Comparison of ENCODE assay signal across 21 cellular contexts in genomic region chr19:3068071-3068470, GRCh38. TPM values are rescaled to one million over a fixed set of nuclear protein-coding genes. Genes with fewer than 3 reads are reported as not detected.
DNase-seq lines count a peak whose midpoint lies in the region; TF ChIP-seq lines count a peak whose summit lies in the region.
"Had no signal": no experiment of that assay in that cellular context is flagged by ENCODE, and none has a peak within 500 bp of the region (broad histone marks: within the 10 kb centered on the region; RNA-seq: fewer than 3 reads in every experiment).

No MANE protein-coding gene starts in this region.

- H3K36me3 Mint-ChIP-seq in nephron progenitor cell (ENCODE audit: low read depth) (no peaks in the 10 kb centered on the region), immature natural killer cell (no peaks in the 10 kb centered on the region)

- peak overlapping the region; percentile 53 for H3K27ac ChIP-seq in BLaER1
- H3K27ac ChIP-seq in WERI-Rb-1 = peak overlapping the region; percentile 76
- no peak overlapping the region for H3K27ac ChIP-seq in A673 (ENCODE audit: low read depth, low read length, poor library complexity, severe bottlenecking)
- no peak overlapping the region for H3K27ac ChIP-seq in brain microvascular endothelial cell
- H3K27ac ChIP-seq: coronary artery, HL-60, RWPE1, sigmoid colon had no signal

- DNase-seq in NCI-H1417 (lab: John Stamatoyannopoulos, UW) = peak; percentile 18 to 94 (median 88)
- DNase-seq in WERI-Rb-1 = peak; percentile 96
- DNase-seq in nephron progenitor cell = peak; percentile 63
- no peak for DNase-seq in A673 (ENCODE audit: low spot score)
- DNase-seq in posterior vena cava (ENCODE audit: low spot score) = no peak
- DNase-seq in immature natural killer cell = no peak
- no peak for DNase-seq in brain microvascular endothelial cell
- DNase-seq: activated CD4-positive, alpha-beta T cell treated with anti-CD3 and anti-CD28 coated beads, Interleukin-2, amount 50 U/mL, for 4 hours; activated naive CD4-positive, alpha-beta T cell treated with anti-CD3 and anti-CD28 coated beads, Interleukin-2, amount 50 U/mL, for 16 hours; activated T-cell treated with anti-CD3 and anti-CD28 coated beads, Interleukin-2, amount 50 U/mL, for 1 hour; foreskin fibroblast; MV-4-11; NCI-H2107; nucleus accumbens; sigmoid colon; T-helper 1 cell had no signal

- no peak overlapping the region for H3K9ac ChIP-seq in BLaER1

- H3K27ac Mint-ChIP-seq in nephron progenitor cell = no peak overlapping the region
- H3K27ac Mint-ChIP-seq in immature natural killer cell = no peak overlapping the region

- CTCF ChIA-PET in A673 (lab: Charles Lee) = no interaction called here

- H3K4me1 Mint-ChIP-seq in nephron progenitor cell (peaks cover 10% of the 10 kb centered on the region), immature natural killer cell (peaks cover 5 to 21% of the 10 kb centered on the region in 2 donors)

- no peaks in the 10 kb centered on the region for H4K20me1 ChIP-seq in BLaER1

- H3K9me3 Mint-ChIP-seq in nephron progenitor cell = no peaks in the 10 kb centered on the region
- no peaks in the 10 kb centered on the region for H3K9me3 Mint-ChIP-seq in immature natural killer cell

- intact Hi-C loops in A673 (cut with micrococcal nuclease; ENCODE audit: unreplicated experiment) = no loop called here
- intact Hi-C loops in posterior vena cava (cut with DNase I) = no loop called here

- in situ Hi-C loops in brain microvascular endothelial cell (cut with HindIII; ENCODE audit: low pct_ligation_motif_present, low sequenced_read_pairs) = no loop called here

- H3K4me3 Mint-ChIP-seq in nephron progenitor cell = no peak overlapping the region
- no peak overlapping the region for H3K4me3 Mint-ChIP-seq in immature natural killer cell

- no peak overlapping the region for H3K4me3 ChIP-seq in BLaER1
- H3K4me3 ChIP-seq in WERI-Rb-1 (ENCODE audit: low read depth, low read length) = no peak overlapping the region
- H3K4me3 ChIP-seq in A673 (ENCODE audit: low read depth, low read length, poor library complexity, severe bottlenecking) = no peak overlapping the region
- no peak overlapping the region for H3K4me3 ChIP-seq in brain microvascular endothelial cell (ENCODE audit: low read depth, low read length)
- H3K4me3 ChIP-seq: coronary artery, HAP-1, sigmoid colon had no signal

- POLR2A ChIA-PET in A673 (lab: Charles Lee; ENCODE audit: low non-redundant PET) = interaction anchor here (0.6 kb wide), 1 partner anchor 144 kb away, joined by 6 read pairs; no protein-coding TSS in a partner anchor

- no peaks in the 10 kb centered on the region for H3K27me3 ChIP-seq in BLaER1
- no peaks in the 10 kb centered on the region for H3K27me3 ChIP-seq in WERI-Rb-1 (ENCODE audit: insufficient read depth, low read depth, severe bottlenecking)
- H3K27me3 ChIP-seq in A673 (replicated peaks; ENCODE audit: insufficient read depth, low read depth, low read length, poor library complexity) = no peaks in the 10 kb centered on the region
- no peaks in the 10 kb centered on the region for H3K27me3 ChIP-seq in brain microvascular endothelial cell (replicated peaks)
- H3K27me3 ChIP-seq: sigmoid colon had no signal

- BruUV-seq in A673 (replicated peaks; lab: Mats Ljungman, UMichigan) = no TSS peak

- H3K4me1 ChIP-seq in BLaER1 (peaks cover 53% of the 10 kb centered on the region), A673 (ENCODE audit: insufficient read depth, low read length, poor library complexity, severe bottlenecking) (no peaks in the 10 kb centered on the region)

- peaks cover 63% of the 10 kb centered on the region for H3K27me3 Mint-ChIP-seq in nephron progenitor cell (ENCODE audit: low read depth, poor library complexity)
- H3K27me3 Mint-ChIP-seq in immature natural killer cell (ENCODE audit: low read depth in 3 of 3) = peaks cover 2 to 3% (median 2%) of the 10 kb centered on the region in 3 donors

- H3K4me2 ChIP-seq in BLaER1 = peak overlapping the region; percentile 63; the same call in 1 of the 2 replicates

- H3K36me3 ChIP-seq in BLaER1 (no peaks in the 10 kb centered on the region), WERI-Rb-1 (no peaks in the 10 kb centered on the region), A673 (ENCODE audit: insufficient read depth, low read length, poor library complexity, severe bottlenecking) (no peaks in the 10 kb centered on the region), brain microvascular endothelial cell (replicated peaks) (no peaks in the 10 kb centered on the region)
- H3K36me3 ChIP-seq: HAP-1, sigmoid colon had no signal

- TF ChIP-seq CTCF in WERI-Rb-1 (IDR thresholded peaks at IDR 0.05; ENCODE audit: low read depth, low read length) (peak; percentile 39), nephron progenitor cell (IDR thresholded peaks at IDR 0.05) (no peak), A673 (conservative IDR thresholded peaks at IDR 0.05; ENCODE audit: low read depth, low read length) (no peak), brain microvascular endothelial cell (IDR thresholded peaks at IDR 0.05; ENCODE audit: low read depth, low read length, missing control alignments) (no peak)

- H3K9me3 ChIP-seq in BLaER1 (no peaks in the 10 kb centered on the region), WERI-Rb-1 (ENCODE audit: severe bottlenecking) (no peaks in the 10 kb centered on the region), A673 (ENCODE audit: low read depth, low read length, poor library complexity, severe bottlenecking) (no peaks in the 10 kb centered on the region)
- H3K9me3 ChIP-seq: HAP-1, sigmoid colon had no signal

RNA-seq across cellular contexts. Expression of gene TLE5, which starts 5.8 kb away (rescaled TPM):
- total RNA-seq in A673 (2021) (360 and 397 TPM in 2 replicates), posterior vena cava (100 to 1,000 TPM; 344 to 424 TPM)
- 100 to 1,000 TPM; 382 to 635 (median 466) TPM for polyA plus RNA-seq in immature natural killer cell

RNA-seq across cellular contexts. Expression of gene GNA11, which starts 26.1 kb away (rescaled TPM):
- total RNA-seq in A673 (2021) (61.6 and 64.3 TPM in 2 replicates), posterior vena cava (10 to 100 TPM; 71.9 to 76.5 TPM)
- polyA plus RNA-seq in immature natural killer cell = under 1 TPM in 1 of 3 donors, not detected in 2; 0.09 TPM

RNA-seq across cellular contexts. Expression of gene TLE2, which starts 39.0 kb away (rescaled TPM):
- total RNA-seq in A673 (2021) (10.8 and 18.3 TPM in 2 replicates), posterior vena cava (10 to 100 TPM; 39.4 to 61.4 TPM)
- polyA plus RNA-seq in immature natural killer cell = 1 to 10 TPM; 1.2 to 2.4 (median 1.3) TPM

Comparison
In these comparisons a context has a peak if more than half of its experiments do, and no peak if none do; other contexts are left out.
1. H3K27ac ChIP-seq: peak in BLaER1 (single experiment) and WERI-Rb-1 (single experiment); none in A673 (single experiment) and brain microvascular endothelial cell (single experiment).
2. DNase-seq: peak in NCI-H1417 (3 of 3), WERI-Rb-1 (single experiment) and nephron progenitor cell (single experiment); none in A673 (single experiment), posterior vena cava (single experiment), immature natural killer cell (0 of 3) and brain microvascular endothelial cell (single experiment).